1 cellular context compared by ENCODE assay signal in genomic region chrX:30910124-30910860, GRCh38.
TF ChIP-seq lines count a peak whose summit lies in the region.

No MANE protein-coding gene starts in this region.

TF ChIP-seq in K562, 482 proteins besides CTCF, POLR2A, EP300 and RAD21 (continues in another document):
- TF ChIP-seq ZNF316 (IDR thresholded peaks at IDR 0.05) = peak; percentile 85
- no peak for TF ChIP-seq ZNF212 (CRISPR knock-in tag; IDR thresholded peaks at IDR 0.05)
- no peak for TF ChIP-seq HDAC3 (IDR thresholded peaks at IDR 0.05; ENCODE audit: borderline replicate concordance, partially characterized antibody)
- TF ChIP-seq STAT5A (IDR thresholded peaks at IDR 0.05; ENCODE audit: borderline replicate concordance, low read length) = 0 out of 2 replicates have a peak, but pooled peaks have one; percentile 25
- TF ChIP-seq ZNF583 (CRISPR knock-in tag; IDR thresholded peaks at IDR 0.05) = no peak
- TF ChIP-seq SPI1 (IDR thresholded peaks at IDR 0.05; ENCODE audit: borderline replicate concordance, low read depth, low read length) = peak; percentile 31; the same call in 1 of the 2 replicates
- peak; percentile 79 for TF ChIP-seq MAFG (tag; conservative IDR thresholded peaks at IDR 0.05)
- 0 out of 2 replicates have a peak, but pooled peaks have one; percentile 22 for TF ChIP-seq EP400 (IDR thresholded peaks at IDR 0.05)
- TF ChIP-seq RFX5 (IDR thresholded peaks at IDR 0.05; ENCODE audit: low read depth, low read length) = no peak
- TF ChIP-seq ZNF274 (IDR thresholded peaks at IDR 0.05; ENCODE audit: borderline replicate concordance, low read depth, low read length) = no peak
- TF ChIP-seq TEAD4 (IDR thresholded peaks at IDR 0.05; ENCODE audit: low read length) = peak; percentile 48; the same call in 1 of the 2 replicates
- no peak for TF ChIP-seq TEAD4 (CRISPR knock-in tag; IDR thresholded peaks at IDR 0.05; ENCODE audit: borderline replicate concordance)
- TF ChIP-seq, protein P1, sequence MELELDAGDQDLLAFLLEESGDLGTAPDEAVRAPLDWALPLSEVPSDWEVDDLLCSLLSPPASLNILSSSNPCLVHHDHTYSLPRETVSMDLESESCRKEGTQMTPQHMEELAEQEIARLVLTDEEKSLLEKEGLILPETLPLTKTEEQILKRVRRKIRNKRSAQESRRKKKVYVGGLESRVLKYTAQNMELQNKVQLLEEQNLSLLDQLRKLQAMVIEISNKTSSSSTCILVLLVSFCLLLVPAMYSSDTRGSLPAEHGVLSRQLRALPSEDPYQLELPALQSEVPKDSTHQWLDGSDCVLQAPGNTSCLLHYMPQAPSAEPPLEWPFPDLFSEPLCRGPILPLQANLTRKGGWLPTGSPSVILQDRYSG (tag; conservative IDR thresholded peaks at IDR 0.05; ENCODE audit: low read depth) = 0 out of 2 replicates have a peak, but pooled peaks have one; percentile 41
- no peak for TF ChIP-seq NCOA1 (IDR thresholded peaks at IDR 0.05; ENCODE audit: low read depth)
- TF ChIP-seq TAL1 (IDR thresholded peaks at IDR 0.05) = peak; percentile 38; the same call in 1 of the 2 replicates
- TF ChIP-seq ATF1 (CRISPR knock-in tag; IDR thresholded peaks at IDR 0.05) = no peak
- peak; percentile 59 for TF ChIP-seq ATF1 (tag; IDR thresholded peaks at IDR 0.05)
- TF ChIP-seq XRCC4 (IDR thresholded peaks at IDR 0.05; ENCODE audit: extremely low read depth, insufficient read depth, insufficient read length) = no peak
- no peak for TF ChIP-seq MTA3 (IDR thresholded peaks at IDR 0.05; ENCODE audit: borderline replicate concordance)
- TF ChIP-seq RNF2 (IDR thresholded peaks at IDR 0.05) = peak; percentile 52; the same call in 1 of the 2 replicates
- TF ChIP-seq TBP (optimal IDR thresholded peaks at IDR 0.05; ENCODE audit: low read depth, low read length) = peak; percentile 18
- TF ChIP-seq ATF7 (IDR thresholded peaks at IDR 0.05) = peak; percentile 48
- 0 out of 2 replicates have a peak, but pooled peaks have one; percentile 20 for TF ChIP-seq SMARCE1 (IDR thresholded peaks at IDR 0.05)
- TF ChIP-seq ZFP91 (CRISPR knock-in tag; IDR thresholded peaks at IDR 0.05) = no peak
- TF ChIP-seq ZBTB43 (CRISPR knock-in tag; IDR thresholded peaks at IDR 0.05) = no peak
- peak; percentile 22; the same call in 1 of the 2 replicates for TF ChIP-seq NCOR1 (IDR thresholded peaks at IDR 0.05)
- TF ChIP-seq, protein P2, sequence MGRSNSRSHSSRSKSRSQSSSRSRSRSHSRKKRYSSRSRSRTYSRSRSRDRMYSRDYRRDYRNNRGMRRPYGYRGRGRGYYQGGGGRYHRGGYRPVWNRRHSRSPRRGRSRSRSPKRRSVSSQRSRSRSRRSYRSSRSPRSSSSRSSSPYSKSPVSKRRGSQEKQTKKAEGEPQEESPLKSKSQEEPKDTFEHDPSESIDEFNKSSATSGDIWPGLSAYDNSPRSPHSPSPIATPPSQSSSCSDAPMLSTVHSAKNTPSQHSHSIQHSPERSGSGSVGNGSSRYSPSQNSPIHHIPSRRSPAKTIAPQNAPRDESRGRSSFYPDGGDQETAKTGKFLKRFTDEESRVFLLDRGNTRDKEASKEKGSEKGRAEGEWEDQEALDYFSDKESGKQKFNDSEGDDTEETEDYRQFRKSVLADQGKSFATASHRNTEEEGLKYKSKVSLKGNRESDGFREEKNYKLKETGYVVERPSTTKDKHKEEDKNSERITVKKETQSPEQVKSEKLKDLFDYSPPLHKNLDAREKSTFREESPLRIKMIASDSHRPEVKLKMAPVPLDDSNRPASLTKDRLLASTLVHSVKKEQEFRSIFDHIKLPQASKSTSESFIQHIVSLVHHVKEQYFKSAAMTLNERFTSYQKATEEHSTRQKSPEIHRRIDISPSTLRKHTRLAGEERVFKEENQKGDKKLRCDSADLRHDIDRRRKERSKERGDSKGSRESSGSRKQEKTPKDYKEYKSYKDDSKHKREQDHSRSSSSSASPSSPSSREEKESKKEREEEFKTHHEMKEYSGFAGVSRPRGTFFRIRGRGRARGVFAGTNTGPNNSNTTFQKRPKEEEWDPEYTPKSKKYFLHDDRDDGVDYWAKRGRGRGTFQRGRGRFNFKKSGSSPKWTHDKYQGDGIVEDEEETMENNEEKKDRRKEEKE (IDR thresholded peaks at IDR 0.05; ENCODE audit: borderline replicate concordance in 1 of 2, control insufficient read depth in 1 of 2, low read depth in 2 of 2, low read length in 1 of 2) = no peak
- no peak for TF ChIP-seq RREB1 (CRISPR knock-in tag; IDR thresholded peaks at IDR 0.05)
- 0 out of 4 replicates have a peak, but pooled peaks of 1 of the 2 experiments have one; percentile 39 for TF ChIP-seq ARNT (IDR thresholded peaks at IDR 0.05)
- no peak for TF ChIP-seq CTBP1 (IDR thresholded peaks at IDR 0.05; ENCODE audit: borderline replicate concordance)
- TF ChIP-seq CBFA2T3 (IDR thresholded peaks at IDR 0.05) = peak; percentile 72
- TF ChIP-seq, protein P3, sequence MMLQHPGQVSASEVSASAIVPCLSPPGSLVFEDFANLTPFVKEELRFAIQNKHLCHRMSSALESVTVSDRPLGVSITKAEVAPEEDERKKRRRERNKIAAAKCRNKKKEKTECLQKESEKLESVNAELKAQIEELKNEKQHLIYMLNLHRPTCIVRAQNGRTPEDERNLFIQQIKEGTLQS (IDR thresholded peaks at IDR 0.05) = 0 out of 2 replicates have a peak, but pooled peaks have one; percentile 6
- TF ChIP-seq, protein P3 (CRISPR knock-in tag; conservative IDR thresholded peaks at IDR 0.05) = no peak
- peak; percentile 65 for TF ChIP-seq TCF3 (CRISPR knock-in tag; IDR thresholded peaks at IDR 0.05)
- TF ChIP-seq ARID1B (IDR thresholded peaks at IDR 0.05) = peak; percentile 73
- TF ChIP-seq NRF1 (conservative IDR thresholded peaks at IDR 0.05 in 1 of 2, IDR thresholded peaks at IDR 0.05 in 1 of 2) = 0 out of 4 replicates have a peak, but pooled peaks of 1 of the 2 experiments have one; percentile 18
- TF ChIP-seq UBTF (IDR thresholded peaks at IDR 0.05; ENCODE audit: borderline replicate concordance in 1 of 2, low read depth in 2 of 2, low read length in 2 of 2) = peak; percentile 87 to 95; a peak in 3 of 4 replicates
- TF ChIP-seq SOX6 (IDR thresholded peaks at IDR 0.05) = peak; percentile 51
- peak; percentile 83 for TF ChIP-seq CREM (IDR thresholded peaks at IDR 0.05; ENCODE audit: low read depth)
- peak; percentile 61; the same call in 1 of the 2 replicates for TF ChIP-seq ZNF24 (IDR thresholded peaks at IDR 0.05)
- TF ChIP-seq LEF1 (IDR thresholded peaks at IDR 0.05) = 0 out of 2 replicates have a peak, but pooled peaks have one; percentile 22
- TF ChIP-seq CREB3L1 (IDR thresholded peaks at IDR 0.05; ENCODE audit: borderline replicate concordance, low read depth) = 0 out of 2 replicates have a peak, but pooled peaks have one; percentile 32
- TF ChIP-seq CBFA2T2 (conservative IDR thresholded peaks at IDR 0.05) = peak; percentile 51; the same call in 1 of the 2 replicates
- 0 out of 2 replicates have a peak, but pooled peaks have one; percentile 19 for TF ChIP-seq HDAC2 (IDR thresholded peaks at IDR 0.05)
- TF ChIP-seq ZNF263 (CRISPR knock-in tag; IDR thresholded peaks at IDR 0.05; ENCODE audit: borderline replicate concordance) = no peak
- 0 out of 4 replicates have a peak, but pooled peaks of 1 of the 2 experiments have one; percentile 27 for TF ChIP-seq TBL1XR1 (IDR thresholded peaks at IDR 0.05; ENCODE audit: low read length in 2 of 2)
